ENCODE assay signal across 8 cellular contexts in the genomic region with DNA sequence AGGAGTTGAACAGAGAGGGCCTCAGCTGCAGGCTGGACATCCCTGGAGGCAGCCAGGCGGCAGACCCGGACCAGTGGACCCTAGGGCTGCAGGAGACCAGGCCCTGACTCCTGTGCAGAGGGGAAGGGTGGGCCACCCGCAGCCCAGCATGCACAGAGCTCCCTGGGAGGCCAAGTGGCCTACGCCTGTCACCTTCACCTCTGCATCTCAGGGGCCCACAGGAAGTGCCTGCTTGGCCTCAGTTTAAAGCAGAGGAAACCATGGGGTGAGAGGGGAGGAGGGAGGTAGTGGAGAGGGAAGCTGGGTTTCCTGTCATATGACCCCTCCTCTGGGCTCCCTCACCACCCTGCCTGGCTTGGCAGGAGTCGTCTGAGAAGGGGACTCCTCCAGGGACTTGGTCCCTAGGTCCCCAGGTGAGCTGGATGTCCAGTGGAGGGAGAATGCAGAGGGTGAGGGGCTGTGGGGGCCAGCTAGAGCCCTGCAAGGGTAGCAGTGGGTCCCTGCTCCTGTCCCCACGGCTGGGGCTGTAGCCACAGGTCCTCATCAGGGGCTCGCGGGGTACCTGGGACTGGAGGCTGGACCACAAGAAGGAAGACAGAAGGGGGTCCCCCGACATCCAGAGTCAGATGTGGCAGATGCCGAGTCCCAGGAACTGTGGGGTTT. TPM values are rescaled to one million over a fixed set of nuclear protein-coding genes. Genes with fewer than 3 reads are reported as not detected.
DNase-seq lines count a peak whose midpoint lies in the region; ATAC-seq and TF ChIP-seq lines count a peak whose summit lies in the region.

A gene with protein sequence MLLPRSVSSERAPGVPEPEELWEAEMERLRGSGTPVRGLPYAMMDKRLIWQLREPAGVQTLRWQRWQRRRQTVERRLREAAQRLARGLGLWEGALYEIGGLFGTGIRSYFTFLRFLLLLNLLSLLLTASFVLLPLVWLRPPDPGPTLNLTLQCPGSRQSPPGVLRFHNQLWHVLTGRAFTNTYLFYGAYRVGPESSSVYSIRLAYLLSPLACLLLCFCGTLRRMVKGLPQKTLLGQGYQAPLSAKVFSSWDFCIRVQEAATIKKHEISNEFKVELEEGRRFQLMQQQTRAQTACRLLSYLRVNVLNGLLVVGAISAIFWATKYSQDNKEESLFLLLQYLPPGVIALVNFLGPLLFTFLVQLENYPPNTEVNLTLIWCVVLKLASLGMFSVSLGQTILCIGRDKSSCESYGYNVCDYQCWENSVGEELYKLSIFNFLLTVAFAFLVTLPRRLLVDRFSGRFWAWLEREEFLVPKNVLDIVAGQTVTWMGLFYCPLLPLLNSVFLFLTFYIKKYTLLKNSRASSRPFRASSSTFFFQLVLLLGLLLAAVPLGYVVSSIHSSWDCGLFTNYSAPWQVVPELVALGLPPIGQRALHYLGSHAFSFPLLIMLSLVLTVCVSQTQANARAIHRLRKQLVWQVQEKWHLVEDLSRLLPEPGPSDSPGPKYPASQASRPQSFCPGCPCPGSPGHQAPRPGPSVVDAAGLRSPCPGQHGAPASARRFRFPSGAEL (plus strand): TSS at position 333 of the 663 bp plus-strand sequence. CDS start 818 bp downstream, outside the sequence.

- H3K9me3 Mint-ChIP-seq in activated CD8-positive, alpha-beta T cell treated with anti-CD3 and anti-CD28 coated beads for 36 hours = no peaks in the 10 kb centered on the region

- TF ChIP-seq CTCF in GM12864 (IDR thresholded peaks at IDR 0.05; ENCODE audit: low read depth, low read length, missing control alignments) = no peak
- TF ChIP-seq CTCF in activated CD8-positive, alpha-beta T cell treated with anti-CD3 and anti-CD28 coated beads for 36 hours (IDR thresholded peaks at IDR 0.05) = no peak

- no peaks in the 10 kb centered on the region for H3K9me3 ChIP-seq in KOPT-K1 (ENCODE audit: insufficient read depth, low read length, poor library complexity, severe bottlenecking)

- peak within 1 kb of the TSS; percentile 97 for H3K27ac Mint-ChIP-seq in activated CD8-positive, alpha-beta T cell treated with anti-CD3 and anti-CD28 coated beads for 36 hours

- H3K4me1 Mint-ChIP-seq in activated CD8-positive, alpha-beta T cell treated with anti-CD3 and anti-CD28 coated beads for 36 hours (ENCODE audit: low read depth) = peaks cover 46% of the 10 kb centered on the region

- POLR2A ChIA-PET in activated CD8-positive, alpha-beta T cell treated with anti-CD3 and anti-CD28 coated beads for 36 hours (lab: Charles Lee) = interaction anchor here (1.0 to 19.2 kb wide), 9 partner anchors 4 to 253 kb away, joined by 3 to 335 read pairs (median 5); partner anchors contain the start of genes C17orf99, TMC6 and TNRC6C and of another gene

- intact Hi-C loops in activated CD8-positive, alpha-beta T cell treated with anti-CD3 and anti-CD28 coated beads for 36 hours (cut with micrococcal nuclease) = no loop called here
- intact Hi-C loops in cardiac septum (cut with DNase I) = no loop called here

- CTCF ChIA-PET in activated CD8-positive, alpha-beta T cell treated with anti-CD3 and anti-CD28 coated beads for 36 hours (lab: Charles Lee) = interaction anchor here (1.3 to 3.6 kb wide), 3 partner anchors 18 to 121 kb away, joined by 5 to 20 read pairs (median 10); no protein-coding TSS in a partner anchor

- no peaks in the 10 kb centered on the region for H3K27me3 Mint-ChIP-seq in activated CD8-positive, alpha-beta T cell treated with anti-CD3 and anti-CD28 coated beads for 36 hours

- peak within 1 kb of the TSS; percentile 82 for H3K4me3 ChIP-seq in GM12864 (ENCODE audit: low read depth, low read length)

- H3K36me3 ChIP-seq in KOPT-K1 (ENCODE audit: insufficient read depth, low read length) = peaks cover 41% of the 10 kb centered on the region

- peak within 1 kb of the TSS; percentile 78 for H3K4me3 Mint-ChIP-seq in activated CD8-positive, alpha-beta T cell treated with anti-CD3 and anti-CD28 coated beads for 36 hours

- peak; percentile 53 for ATAC-seq in activated CD8-positive, alpha-beta T cell treated with anti-CD3 and anti-CD28 coated beads for 36 hours
- ATAC-seq in GM21381 (IDR thresholded peaks at IDR 0.05; ENCODE audit: unreplicated experiment) (no peak), GM21723 (IDR thresholded peaks at IDR 0.05; ENCODE audit: unreplicated experiment) (no peak)

- peak within 1 kb of the TSS; percentile 97 for H3K27ac ChIP-seq in KOPT-K1 (ENCODE audit: low read depth, low read length, poor library complexity, severe bottlenecking)

- peak; percentile 85 for DNase-seq in GM12864 (ENCODE audit: low read depth)
- peak; percentile 92 for DNase-seq in activated CD8-positive, alpha-beta T cell treated with anti-CD3 and anti-CD28 coated beads for 36 hours
- peak; percentile 82 for DNase-seq in cardiac septum (ENCODE audit: low spot score)
- DNase-seq in stimulated activated CD4-positive, alpha-beta T cell treated with anti-CD3 and anti-CD28 coated beads, Interleukin-4, amount 100 ng/mL, for 24 hours = peak; percentile 70
- DNase-seq in NCI-H2107 (lab: John Stamatoyannopoulos, UW) = no peak

- H3K36me3 Mint-ChIP-seq in activated CD8-positive, alpha-beta T cell treated with anti-CD3 and anti-CD28 coated beads for 36 hours (ENCODE audit: low read depth) = peaks cover 52% of the 10 kb centered on the region

RNA-seq across cellular contexts. Expression of the gene that starts here (rescaled TPM):
- total RNA-seq in activated CD8-positive, alpha-beta T cell treated with anti-CD3 and anti-CD28 coated beads for 36 hours = 100 to 1,000 TPM; 182 to 197 TPM
- 2.2 TPM for total RNA-seq in cardiac septum

Comparison
In these comparisons a context has a peak if more than half of its experiments do, and no peak if none do; other contexts are left out.
1. RNA of the gene that starts here (total RNA-seq): 182 to 197 TPM in activated CD8-positive, alpha-beta T cell treated with anti-CD3 and anti-CD28 coated beads for 36 hours; 2.2 TPM in cardiac septum (single experiment); every median in the first group is over 10 times any median in the second.